ENCODE assay signal across 23 cellular contexts in the genomic region with DNA sequence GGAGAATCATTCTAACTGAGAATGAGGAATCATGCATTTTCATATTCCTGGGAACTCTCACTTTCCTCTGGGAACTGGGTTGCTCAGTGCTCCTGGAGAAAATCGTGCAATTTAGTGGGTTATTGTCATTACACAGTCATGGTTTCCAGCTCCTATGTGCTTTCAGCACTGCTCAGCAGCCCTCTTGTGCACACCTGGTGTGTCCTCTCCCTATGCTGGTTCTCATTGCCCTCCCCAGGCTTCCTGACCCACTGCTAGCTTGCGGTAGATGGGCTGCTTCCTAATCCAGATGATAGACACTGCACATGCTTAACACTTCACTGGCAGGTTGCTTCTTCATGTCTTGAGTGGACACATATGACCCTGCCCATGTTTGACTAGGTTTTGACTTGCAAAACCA. TPM values are rescaled to one million over a fixed set of nuclear protein-coding genes. Genes with fewer than 3 reads are reported as not detected.
"Had no signal": no experiment of that assay in that cellular context is flagged by ENCODE, and none has a peak within 500 bp of the region (broad histone marks: within the 10 kb centered on the region; RNA-seq: fewer than 3 reads in every experiment).

No MANE protein-coding gene starts in this region.

- H3K9me3 ChIP-seq: Peyer's patch, SJCRH30 had no signal

- H3K4me3 ChIP-seq: Peyer's patch, SJCRH30 had no signal

- H3K9me3 Mint-ChIP-seq: activated naive CD4-positive, alpha-beta T cell treated with anti-CD3 and anti-CD28 coated beads for 36 hours; activated T-cell treated with anti-CD3 and anti-CD28 coated beads, Interleukin-2, amount 50 U/mL, for 4 hours; brain; central memory CD8-positive, alpha-beta T cell; T-helper 1 cell treated with Interleukin-12 subunit alpha and Interleukin-12 subunit beta and Interleukin-4 antibody, amounts not matched to agents 30 μg/mL and 1 μg/mL, for 36 hours had no signal

- H3K36me3 Mint-ChIP-seq: brain had no signal

- H3K4me1 ChIP-seq: Peyer's patch, SJCRH30 had no signal

- H3K36me3 ChIP-seq: Peyer's patch, SJCRH30 had no signal

- H3K27ac ChIP-seq: Peyer's patch, RWPE1, SJCRH30 had no signal

- H3K27me3 ChIP-seq: Peyer's patch, SJCRH30 had no signal

- H3K27me3 Mint-ChIP-seq: brain; central memory CD8-positive, alpha-beta T cell had no signal

- ATAC-seq: activated T-cell treated with anti-CD3 and anti-CD28 coated beads, Interleukin-2, amount 50 U/mL, for 4 hours had no signal

- DNase-seq: activated CD4-positive, alpha-beta T cell treated with anti-CD3 and anti-CD28 coated beads, Interleukin-2, amount 10 ng/mL, durations not matched to agents 24 days and 14 days; activated CD4-positive, alpha-beta T cell treated with anti-CD3 and anti-CD28 coated beads, Interleukin-2, amount 50 U/mL, for 48 hours; activated CD4-positive, CD25-positive, alpha-beta regulatory T cell treated with anti-CD3 and anti-CD28 coated beads, Interleukin-2, amount 50 U/mL, for 72 hours; activated CD8-positive, alpha-beta memory T cell treated with anti-CD3 and anti-CD28 coated beads for 24 hours; activated effector memory CD4-positive, alpha-beta T cell treated with anti-CD3 and anti-CD28 coated beads, Interleukin-2, amount 50 U/mL, for 16 hours; activated naive CD4-positive, alpha-beta T cell treated with anti-CD3 and anti-CD28 coated beads for 36 hours; activated T-cell treated with anti-CD3 and anti-CD28 coated beads, Interleukin-2, amount 50 U/mL, for 4 hours; amygdala; NCI-H1092; NCI-H1417 treated with DMSO at 0.1 percent for 48 hours; NCI-H1694; NCI-H2029 treated with DMSO at 0.1 percent for 48 hours; NCI-H510A treated with DMSO at 0.1 percent for 48 hours; NCI-H69; Peyer's patch; Right ventricle myocardium superior; SJCRH30 had no signal

- H3K27ac Mint-ChIP-seq: activated CD4-positive, alpha-beta T cell treated with anti-CD3 and anti-CD28 coated beads, Interleukin-2, amount 10 ng/mL, durations not matched to agents 24 days and 14 days; activated naive CD4-positive, alpha-beta T cell treated with anti-CD3 and anti-CD28 coated beads for 36 hours; activated naive CD8-positive, alpha-beta T cell; brain; T-helper 1 cell treated with Interleukin-12 subunit alpha and Interleukin-12 subunit beta and Interleukin-4 antibody, amounts not matched to agents 30 μg/mL and 1 μg/mL, for 36 hours had no signal

- H3K4me3 Mint-ChIP-seq: activated CD4-positive, alpha-beta T cell treated with anti-CD3 and anti-CD28 coated beads, Interleukin-2, amount 10 ng/mL, durations not matched to agents 24 days and 14 days; activated naive CD4-positive, alpha-beta T cell treated with anti-CD3 and anti-CD28 coated beads for 36 hours; activated naive CD8-positive, alpha-beta T cell; activated T-cell treated with anti-CD3 and anti-CD28 coated beads, Interleukin-2, amount 50 U/mL, for 4 hours; brain; central memory CD8-positive, alpha-beta T cell; T-helper 1 cell treated with Interleukin-12 subunit alpha and Interleukin-12 subunit beta and Interleukin-4 antibody, amounts not matched to agents 30 μg/mL and 1 μg/mL, for 36 hours had no signal

RNA-seq across cellular contexts. Expression of a gene that starts 39.7 kb away (rescaled TPM):
- total RNA-seq: activated naive CD4-positive, alpha-beta T cell treated with anti-CD3 and anti-CD28 coated beads for 36 hours; MCF 10A; Right ventricle myocardium superior had no signal
